In genomic region chr12:53733051-53733812, GRCh38 we compare ENCODE assay signal across 1 cellular context.
TF ChIP-seq lines count a peak whose summit lies in the region.

No MANE protein-coding gene starts in this region.

TF ChIP-seq in HEK293, 187 proteins besides CTCF, POLR2A, EP300 and RAD21 (continued from another document):
- TF ChIP-seq ZNF639 (tag by site-specific recombination; IDR thresholded peaks at IDR 0.05) (no peak), ZEB2 (tag by site-specific recombination; IDR thresholded peaks at IDR 0.05) (peak; percentile 70), ATF2 (tag by site-specific recombination; IDR thresholded peaks at IDR 0.05; ENCODE audit: low read depth) (no peak), ZNF518A (tag by site-specific recombination; conservative IDR thresholded peaks at IDR 0.05; ENCODE audit: low read depth) (no peak), PRDM10 (tag by site-specific recombination; IDR thresholded peaks at IDR 0.05) (no peak), ZNF366 (tag by site-specific recombination; conservative IDR thresholded peaks at IDR 0.05) (no peak), ZNF211 (tag by site-specific recombination; IDR thresholded peaks at IDR 0.05; ENCODE audit: low read depth) (no peak), ZNF585B (tag by site-specific recombination; IDR thresholded peaks at IDR 0.05) (no peak), ZBTB7A (tag by site-specific recombination; IDR thresholded peaks at IDR 0.05; ENCODE audit: low read depth) (no peak), PATZ1 (tag by site-specific recombination; IDR thresholded peaks at IDR 0.05) (no peak), KLF7 (tag by site-specific recombination; IDR thresholded peaks at IDR 0.05; ENCODE audit: borderline replicate concordance) (no peak), ZBTB1 (tag by site-specific recombination; IDR thresholded peaks at IDR 0.05) (no peak), ZSCAN18 (tag by site-specific recombination; IDR thresholded peaks at IDR 0.05) (no peak), ZNF26 (tag by site-specific recombination; IDR thresholded peaks at IDR 0.05) (no peak), PRDM6 (tag by site-specific recombination; IDR thresholded peaks at IDR 0.05) (peak; percentile 68), ZNF701 (tag by site-specific recombination; IDR thresholded peaks at IDR 0.05) (no peak), ZBTB44 (tag by site-specific recombination; IDR thresholded peaks at IDR 0.05) (no peak)
TF ChIP-seq in HEK293: peak in this region for 11.
